18 cellular contexts compared by ENCODE assay signal in genomic region chr22:46097268-46097900, GRCh38. TPM values are rescaled to one million over a fixed set of nuclear protein-coding genes. Genes with fewer than 3 reads are reported as not detected.
DNase-seq lines count a peak whose midpoint lies in the region; ATAC-seq and TF ChIP-seq lines count a peak whose summit lies in the region.
"Had no signal": no experiment of that assay in that cellular context is flagged by ENCODE, and none has a peak within 500 bp of the region (broad histone marks: within the 10 kb centered on the region; RNA-seq: fewer than 3 reads in every experiment).

No MANE protein-coding gene starts in this region.

- no peaks in the 10 kb centered on the region for H3K9me3 ChIP-seq in body of pancreas
- H3K9me3 ChIP-seq in lower lobe of right lung = no peaks in the 10 kb centered on the region
- H3K9me3 ChIP-seq in suprapubic skin = no peaks in the 10 kb centered on the region
- H3K9me3 ChIP-seq in CD4-positive, alpha-beta memory T cell (ENCODE audit: control insufficient read depth in 1 of 2, low read length in 2 of 2) = no peaks in the 10 kb centered on the region
- H3K9me3 ChIP-seq: left lung had no signal

- CTCF ChIA-PET in Calu3 (lab: Charles Lee) = no interaction called here
- CTCF ChIA-PET in CD4-positive, alpha-beta memory T cell (lab: Charles Lee; ENCODE audit: partially characterized antibody) = no interaction called here

- DNase-seq in Calu3 (no peak), body of pancreas (no peak), lower lobe of right lung (no peak), suprapubic skin (ENCODE audit: low spot score in 2 of 2) (no peak), NCI-H1694 (lab: John Stamatoyannopoulos, UW) (no peak)
- no peak for DNase-seq in CD4-positive, alpha-beta memory T cell
- DNase-seq: activated CD8-positive, alpha-beta T cell treated with anti-CD3 and anti-CD28 coated beads for 36 hours; amniotic stem cell; cortex of kidney; IMR-90; MV-4-11; NCI-H526; PC-3; WERI-Rb-1 had no signal

- peak overlapping the region; percentile 52 for H3K27ac Mint-ChIP-seq in Calu3 (ENCODE audit: unreplicated experiment)
- peak overlapping the region in 1 of 7 donors; percentile 79 for H3K27ac Mint-ChIP-seq in CD4-positive, alpha-beta memory T cell
- H3K27ac Mint-ChIP-seq: activated CD8-positive, alpha-beta T cell treated with anti-CD3 and anti-CD28 coated beads for 36 hours had no signal

- H3K4me1 Mint-ChIP-seq in Calu3 (ENCODE audit: low read depth, unreplicated experiment) = peaks cover 7% of the 10 kb centered on the region
- H3K4me1 Mint-ChIP-seq in CD4-positive, alpha-beta memory T cell = peaks cover 0 to 2% (median 0%) of the 10 kb centered on the region in 4 donors

- no peaks in the 10 kb centered on the region for H3K27me3 Mint-ChIP-seq in Calu3 (ENCODE audit: unreplicated experiment)
- H3K27me3 Mint-ChIP-seq in CD4-positive, alpha-beta memory T cell = no peaks in the 10 kb centered on the region
- H3K27me3 Mint-ChIP-seq: activated CD8-positive, alpha-beta T cell treated with anti-CD3 and anti-CD28 coated beads for 36 hours had no signal

- H3K36me3 Mint-ChIP-seq in Calu3 (ENCODE audit: insufficient read depth, unreplicated experiment) = peaks cover 79% of the 10 kb centered on the region
- H3K36me3 Mint-ChIP-seq in CD4-positive, alpha-beta memory T cell = peaks cover 0 to 3% of the 10 kb centered on the region in 2 donors

- H3K27me3 ChIP-seq in body of pancreas (no peaks in the 10 kb centered on the region), lower lobe of right lung (ENCODE audit: low read depth) (no peaks in the 10 kb centered on the region), suprapubic skin (no peaks in the 10 kb centered on the region)
- no peaks in the 10 kb centered on the region for H3K27me3 ChIP-seq in CD4-positive, alpha-beta memory T cell (ENCODE audit: insufficient read depth, low read length)
- H3K27me3 ChIP-seq: left lung had no signal

- no peak overlapping the region for H3K4me3 ChIP-seq in body of pancreas
- H3K4me3 ChIP-seq in lower lobe of right lung = no peak overlapping the region
- no peak overlapping the region for H3K4me3 ChIP-seq in suprapubic skin
- H3K4me3 ChIP-seq in CD4-positive, alpha-beta memory T cell (ENCODE audit: low read length in 2 of 2) = no peak overlapping the region
- H3K4me3 ChIP-seq: left lung had no signal

- no peak for TF ChIP-seq POLR2A in body of pancreas (IDR thresholded peaks at IDR 0.05)
- TF ChIP-seq POLR2A in suprapubic skin (IDR thresholded peaks at IDR 0.05) = no peak

- peaks cover 15 to 16% of the 10 kb centered on the region in 2 donors for H3K36me3 ChIP-seq in body of pancreas (replicated peaks in 1 of 2; ENCODE audit: insufficient read depth in 1 of 2, low read depth in 2 of 2)
- H3K36me3 ChIP-seq in lower lobe of right lung = peaks cover 68% of the 10 kb centered on the region
- H3K36me3 ChIP-seq in suprapubic skin = peaks cover 46% of the 10 kb centered on the region
- H3K36me3 ChIP-seq in CD4-positive, alpha-beta memory T cell (ENCODE audit: insufficient read depth, low read length) = peaks cover 3% of the 10 kb centered on the region
- H3K36me3 ChIP-seq: WERI-Rb-1 had no signal

- H3K9me3 Mint-ChIP-seq in Calu3 (ENCODE audit: low read depth, unreplicated experiment) = no peaks in the 10 kb centered on the region
- H3K9me3 Mint-ChIP-seq in CD4-positive, alpha-beta memory T cell = no peaks in the 10 kb centered on the region
- H3K9me3 Mint-ChIP-seq: activated CD8-positive, alpha-beta T cell treated with anti-CD3 and anti-CD28 coated beads for 36 hours had no signal

- peaks cover 92% of the 10 kb centered on the region for H3K4me1 ChIP-seq in body of pancreas
- peaks cover 53% of the 10 kb centered on the region for H3K4me1 ChIP-seq in lower lobe of right lung
- H3K4me1 ChIP-seq in suprapubic skin = peaks cover 94% of the 10 kb centered on the region
- H3K4me1 ChIP-seq in CD4-positive, alpha-beta memory T cell (ENCODE audit: insufficient read depth, low read length) = no peaks in the 10 kb centered on the region

- no TSS peak for BruUV-seq in Calu3 (replicated peaks; lab: Mats Ljungman, UMichigan)

- POLR2A ChIA-PET in CD4-positive, alpha-beta memory T cell (lab: Charles Lee; ENCODE audit: partially characterized antibody) = no interaction called here

- TF ChIP-seq CTCF in Calu3 (IDR thresholded peaks at IDR 0.05; ENCODE audit: unreplicated experiment) = no peak
- no peak for TF ChIP-seq CTCF in body of pancreas (IDR thresholded peaks at IDR 0.05)
- no peak for TF ChIP-seq CTCF in lower lobe of right lung (IDR thresholded peaks at IDR 0.05)
- no peak for TF ChIP-seq CTCF in suprapubic skin (IDR thresholded peaks at IDR 0.05)

- no peak overlapping the region for H3K4me3 Mint-ChIP-seq in Calu3 (ENCODE audit: low read depth, unreplicated experiment)
- H3K4me3 Mint-ChIP-seq in CD4-positive, alpha-beta memory T cell = no peak overlapping the region
- H3K4me3 Mint-ChIP-seq: activated CD8-positive, alpha-beta T cell treated with anti-CD3 and anti-CD28 coated beads for 36 hours had no signal

- 77 to 79% methylated on average over 12 to 13 of the region's 13 CpGs for WGBS in body of pancreas, 2 donors
- no CpG with 5 or more reads among the region's 13 CpGs for WGBS in suprapubic skin

- intact Hi-C loops in Calu3 (cut with micrococcal nuclease; ENCODE audit: unreplicated experiment) = no loop called here
- intact Hi-C loops in body of pancreas (cut with DNase I) = no loop called here
- intact Hi-C loops in lower lobe of right lung (cut with DNase I) = no loop called here
- intact Hi-C loops in CD4-positive, alpha-beta memory T cell (cut with micrococcal nuclease) = no loop called here

- ATAC-seq in body of pancreas = no peak
- ATAC-seq in lower lobe of right lung = no peak
- no peak for ATAC-seq in GM21528 (IDR thresholded peaks at IDR 0.05; ENCODE audit: low FRiP score, unreplicated experiment)
- ATAC-seq in HG02759 (IDR thresholded peaks at IDR 0.05; ENCODE audit: unreplicated experiment) = no peak
- ATAC-seq: activated CD8-positive, alpha-beta T cell treated with anti-CD3 and anti-CD28 coated beads for 36 hours; esophagus mucosa; left lung; PC-3 had no signal

- H3K27ac ChIP-seq in body of pancreas = peak overlapping the region; percentile 16 to 58 (median 40)
- peak overlapping the region; percentile 14 for H3K27ac ChIP-seq in lower lobe of right lung
- H3K27ac ChIP-seq in suprapubic skin = peak overlapping the region; percentile 92
- H3K27ac ChIP-seq in CD4-positive, alpha-beta memory T cell (ENCODE audit: low read depth, low read length) = no peak overlapping the region
- H3K27ac ChIP-seq: WERI-Rb-1 had no signal

- no peak for TF ChIP-seq EP300 in suprapubic skin (IDR thresholded peaks at IDR 0.05)

RNA-seq across cellular contexts. Expression of gene PPARA, which starts 52.9 kb away (rescaled TPM):
- total RNA-seq in Calu3 (2022) = 22.7 and 31.5 TPM in 2 replicates
- 10 to 100 TPM; 15.8 to 19.8 TPM for total RNA-seq in body of pancreas
- 20.5 TPM for total RNA-seq in lower lobe of right lung
- total RNA-seq in suprapubic skin = 10 to 100 TPM; 18.7 to 53.8 (median 32.0) TPM
- total RNA-seq in CD4-positive, alpha-beta memory T cell = 10 to 100 TPM; 21.3 to 23.2 TPM
- polyA plus RNA-seq in CD4-positive, alpha-beta memory T cell = 1 to 10 TPM in 1 of 2 donors, under 1 TPM in 1; 0.91 to 5.8 TPM
